Comparison of ENCODE assay signal across 8 cellular contexts in the genomic region with DNA sequence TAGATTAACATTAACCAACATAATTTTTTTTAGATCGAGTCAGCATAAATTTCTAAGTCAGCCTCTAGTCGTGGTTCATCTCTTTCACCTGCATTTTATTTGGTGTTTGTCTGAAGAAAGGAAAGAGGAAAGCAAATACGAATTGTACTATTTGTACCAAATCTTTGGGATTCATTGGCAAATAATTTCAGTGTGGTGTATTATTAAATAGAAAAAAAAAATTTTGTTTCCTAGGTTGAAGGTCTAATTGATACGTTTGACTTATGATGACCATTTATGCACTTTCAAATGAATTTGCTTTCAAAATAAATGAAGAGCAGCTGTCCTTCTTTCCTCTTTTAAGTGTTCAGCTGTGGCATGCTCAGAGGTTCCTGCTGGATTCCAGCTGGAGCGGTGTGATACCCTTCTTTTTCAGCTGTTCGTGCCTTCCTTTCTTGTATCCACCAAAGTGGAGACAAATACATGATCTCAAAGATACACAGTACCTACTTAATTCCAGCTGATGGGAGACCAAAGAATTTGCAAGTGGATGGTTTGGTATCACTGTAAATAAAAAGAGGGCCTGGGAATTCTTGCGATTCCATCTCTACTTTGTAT. TPM values are rescaled to one million over a fixed set of nuclear protein-coding genes. Genes with fewer than 3 reads are reported as not detected.
DNase-seq lines count a peak whose midpoint lies in the region; ATAC-seq and TF ChIP-seq lines count a peak whose summit lies in the region.
"Not testable (repeated sequence)": the region's sequence is repeated elsewhere in the genome, so short reads cannot be mapped to it uniquely, and the experiment has no call there.

No MANE protein-coding gene starts in this region.

- H2BK12ac ChIP-seq in H9 (ENCODE audit: insufficient read length, low read depth, low read length): not testable (repeated sequence)

- H2BK120ac ChIP-seq in H9 (ENCODE audit: low read depth, low read length, poor library complexity, severe bottlenecking): not testable (repeated sequence)

- H3K9me3 Mint-ChIP-seq in H9; activated naive CD4-positive, alpha-beta T cell treated with anti-CD3 and anti-CD28 coated beads, Interleukin-2, amount 50 U/mL, for 24 hours; natural killer cell; stimulated activated naive B cell treated with anti-CD40 and anti-IgM and Interleukin-4, amounts not matched to agents 10 μg/mL and 1 μg/mL and 100 μg/mL, for 72 hours: not testable (repeated sequence)

- not testable (repeated sequence) for H3K27ac ChIP-seq in H9 (ENCODE audit: insufficient read length, low read depth, low read length)
- H3K27ac ChIP-seq in SJSA1: peak overlapping the region; percentile 92
- H3K27ac ChIP-seq in right atrium auricular region: peak overlapping the region; percentile 42 to 47

- not testable (repeated sequence) for DNase-seq in AG10803 (ENCODE audit: low read depth); H9; SJSA1 (ENCODE audit: low read depth in 1 of 2, low spot score in 2 of 2); right atrium auricular region (ENCODE audit: low spot score); natural killer cell; stimulated activated naive B cell treated with anti-CD40 and anti-IgM and Interleukin-4, amounts not matched to agents 10 μg/mL and 1 μg/mL and 100 μg/mL, for 72 hours
- DNase-seq in dermis blood vessel endothelial cell: peak; percentile 20

- not testable (repeated sequence) for H3K23me2 ChIP-seq in H9 (ENCODE audit: insufficient read length, low read depth, low read length, poor library complexity, severe bottlenecking)

- H3K27me3 ChIP-seq in H9 (ENCODE audit: insufficient read depth, low read length); right atrium auricular region: not testable (repeated sequence)
- peaks cover 18% of the 10 kb centered on the region for H3K27me3 ChIP-seq in SJSA1 (replicated peaks)

- H3K4me1 ChIP-seq in H9 (ENCODE audit: insufficient read depth, low read length): not testable (repeated sequence)
- H3K4me1 ChIP-seq in SJSA1 (replicated peaks) (peaks cover 57% of the 10 kb centered on the region), right atrium auricular region (peaks cover 0 to 43% of the 10 kb centered on the region in 2 donors)

- H3K27ac Mint-ChIP-seq in H9 (peak overlapping the region; percentile 97 to 100 (median 98); a peak in 5 of 7 replicates), natural killer cell (peak overlapping the region; percentile 89 to 99)
- peak overlapping the region; percentile 100 for H3K27ac Mint-ChIP-seq in activated naive CD4-positive, alpha-beta T cell treated with anti-CD3 and anti-CD28 coated beads, Interleukin-2, amount 50 U/mL, for 24 hours
- H3K27ac Mint-ChIP-seq in stimulated activated naive B cell treated with anti-CD40 and anti-IgM and Interleukin-4, amounts not matched to agents 10 μg/mL and 1 μg/mL and 100 μg/mL, for 72 hours: peak overlapping the region; percentile 100

- not testable (repeated sequence) for H4K20me1 ChIP-seq in H9 (ENCODE audit: control insufficient read depth, insufficient read depth, insufficient read length)

- TF ChIP-seq CTCF in AG10803 (conservative IDR thresholded peaks at IDR 0.05; ENCODE audit: low read length); H9 (conservative IDR thresholded peaks at IDR 0.05); right atrium auricular region (IDR thresholded peaks at IDR 0.05); natural killer cell (IDR thresholded peaks at IDR 0.05): not testable (repeated sequence)

- H3K36me3 ChIP-seq in SJSA1 (peaks cover 58% of the 10 kb centered on the region), right atrium auricular region (peaks cover 38% of the 10 kb centered on the region)

- not testable (repeated sequence) for H2BK5ac ChIP-seq in H9 (ENCODE audit: insufficient read length, low read length)

- H3K4me3 ChIP-seq in AG10803 (ENCODE audit: low read length) (peak overlapping the region; percentile 100), SJSA1 (peak overlapping the region; percentile 59), right atrium auricular region (peak overlapping the region; percentile 56 to 58)

- H3T11ph ChIP-seq in H9 (ENCODE audit: low read length): not testable (repeated sequence)

- not testable (repeated sequence) for H3K14ac ChIP-seq in H9 (ENCODE audit: insufficient read depth, low read length)

- H4K8ac ChIP-seq in H9 (replicated peaks; ENCODE audit: insufficient read length, low read depth, low read length): not testable (repeated sequence)

- H3K4me2 ChIP-seq in H9 (ENCODE audit: insufficient read depth, insufficient read length, low read length): peak overlapping the region; percentile 90

- H3K56ac ChIP-seq in H9 (ENCODE audit: insufficient read length, low read depth, low read length): not testable (repeated sequence)

- H2AFZ ChIP-seq in H9 (ENCODE audit: low read length): not testable (repeated sequence)

- peaks cover 10% of the 10 kb centered on the region; the same call in 1 of the 2 replicates for H3K79me2 ChIP-seq in H9 (ENCODE audit: insufficient read depth, low read length)

- H3K36me3 Mint-ChIP-seq in H9 (ENCODE audit: insufficient read depth in 1 of 3, low read depth in 3 of 3): peaks cover 32 to 51% (median 49%) of the 10 kb centered on the region in 3 experiments
- H3K36me3 Mint-ChIP-seq in activated naive CD4-positive, alpha-beta T cell treated with anti-CD3 and anti-CD28 coated beads, Interleukin-2, amount 50 U/mL, for 24 hours: peaks cover 43% of the 10 kb centered on the region
- peaks cover 14% of the 10 kb centered on the region for H3K36me3 Mint-ChIP-seq in natural killer cell
- peaks cover 52 to 59% of the 10 kb centered on the region in 2 donors for H3K36me3 Mint-ChIP-seq in stimulated activated naive B cell treated with anti-CD40 and anti-IgM and Interleukin-4, amounts not matched to agents 10 μg/mL and 1 μg/mL and 100 μg/mL, for 72 hours

- not testable (repeated sequence) for H3K27me3 Mint-ChIP-seq in H9 (ENCODE audit: low read depth); activated naive CD4-positive, alpha-beta T cell treated with anti-CD3 and anti-CD28 coated beads, Interleukin-2, amount 50 U/mL, for 24 hours; natural killer cell (ENCODE audit: low read depth in 2 of 2); stimulated activated naive B cell treated with anti-CD40 and anti-IgM and Interleukin-4, amounts not matched to agents 10 μg/mL and 1 μg/mL and 100 μg/mL, for 72 hours

- not testable (repeated sequence) for H3K9me3 ChIP-seq in H9 (ENCODE audit: control insufficient read depth, low read depth, low read length); SJSA1 (replicated peaks); right atrium auricular region

- H3K4ac ChIP-seq in H9 (ENCODE audit: low read depth, low read length): not testable (repeated sequence)

- no CpG with 5 or more reads among the region's 7 CpGs for WGBS in H9 (ENCODE audit: extremely low coverage, insufficient read length, low lambda C conversion rate)

- not testable (repeated sequence) for H3K23ac ChIP-seq in H9 (ENCODE audit: insufficient read length, low read depth, low read length)

- H3K4me3 Mint-ChIP-seq in H9 (peak overlapping the region; percentile 89 to 94), natural killer cell (peak overlapping the region; percentile 69)
- peak overlapping the region; percentile 100 for H3K4me3 Mint-ChIP-seq in activated naive CD4-positive, alpha-beta T cell treated with anti-CD3 and anti-CD28 coated beads, Interleukin-2, amount 50 U/mL, for 24 hours
- H3K4me3 Mint-ChIP-seq in stimulated activated naive B cell treated with anti-CD40 and anti-IgM and Interleukin-4, amounts not matched to agents 10 μg/mL and 1 μg/mL and 100 μg/mL, for 72 hours: peak overlapping the region; percentile 97 to 98

- H3K4me1 Mint-ChIP-seq in H9: peaks cover 45 to 49% of the 10 kb centered on the region in 2 experiments
- H3K4me1 Mint-ChIP-seq in activated naive CD4-positive, alpha-beta T cell treated with anti-CD3 and anti-CD28 coated beads, Interleukin-2, amount 50 U/mL, for 24 hours: peaks cover 53% of the 10 kb centered on the region
- peaks cover 45 to 48% of the 10 kb centered on the region in 2 donors for H3K4me1 Mint-ChIP-seq in natural killer cell
- peaks cover 39 to 68% of the 10 kb centered on the region in 2 donors for H3K4me1 Mint-ChIP-seq in stimulated activated naive B cell treated with anti-CD40 and anti-IgM and Interleukin-4, amounts not matched to agents 10 μg/mL and 1 μg/mL and 100 μg/mL, for 72 hours

- H4K5ac ChIP-seq in H9 (ENCODE audit: insufficient read length, low read depth, low read length): not testable (repeated sequence)

- not testable (repeated sequence) for H4K91ac ChIP-seq in H9 (ENCODE audit: insufficient read length, low read depth, low read length)

- H2BK20ac ChIP-seq in H9 (ENCODE audit: low read depth, low read length, poor library complexity, severe bottlenecking): not testable (repeated sequence)

- intact Hi-C loops in natural killer cell (cut with micrococcal nuclease): not testable (repeated sequence)

- H2BK15ac ChIP-seq in H9 (ENCODE audit: low read depth, low read length): not testable (repeated sequence)

- ATAC-seq in natural killer cell; stimulated activated naive B cell treated with anti-CD40 and anti-IgM and Interleukin-4, amounts not matched to agents 10 μg/mL and 1 μg/mL and 100 μg/mL, for 72 hours (replicated peaks): not testable (repeated sequence)

- not testable (repeated sequence) for H2AK5ac ChIP-seq in H9 (ENCODE audit: insufficient read length, low read length)

- H3K9ac ChIP-seq in H9 (ENCODE audit: extremely low read depth, insufficient read length, low read length): not testable (repeated sequence)

- not testable (repeated sequence) for H3K79me1 ChIP-seq in H9 (ENCODE audit: insufficient read depth, low read depth, low read length, poor library complexity, severe bottlenecking)

- H3K18ac ChIP-seq in H9 (ENCODE audit: insufficient read length, low read depth, low read length): not testable (repeated sequence)

RNA-seq across cellular contexts. Expression of a gene that starts 51.0 kb away (rescaled TPM):
- total RNA-seq in H9 (2021): 26.4 and 27.1 TPM in 2 replicates
- total RNA-seq in SJSA1 (2014; rRNA removed; shearing (Covaris generic)): 7.4 and 12.7 TPM in 2 replicates
- 8.7 and 8.9 TPM in 2 replicates for total RNA-seq in dermis blood vessel endothelial cell
- 1 to 10 TPM; 6.1 to 8.0 TPM for total RNA-seq in right atrium auricular region
- total RNA-seq in natural killer cell: 1 to 10 TPM; 8.4 to 9.0 (median 8.4) TPM

RNA-seq across cellular contexts. Expression of a gene that starts 51.2 kb away (rescaled TPM):
- 28.7 and 36.1 TPM in 2 replicates for total RNA-seq in H9 (2021)
- total RNA-seq in SJSA1 (2014; rRNA removed; shearing (Covaris generic)): 26.9 and 32.3 TPM in 2 replicates
- 22.5 and 26.1 TPM in 2 replicates for total RNA-seq in dermis blood vessel endothelial cell
- total RNA-seq in right atrium auricular region: 10 to 100 TPM; 14.3 to 21.8 TPM
- 10 to 100 TPM; 70.6 to 85.0 (median 78.2) TPM for total RNA-seq in natural killer cell
